Comparison of ENCODE assay signal across 20 cellular contexts in the genomic region with DNA sequence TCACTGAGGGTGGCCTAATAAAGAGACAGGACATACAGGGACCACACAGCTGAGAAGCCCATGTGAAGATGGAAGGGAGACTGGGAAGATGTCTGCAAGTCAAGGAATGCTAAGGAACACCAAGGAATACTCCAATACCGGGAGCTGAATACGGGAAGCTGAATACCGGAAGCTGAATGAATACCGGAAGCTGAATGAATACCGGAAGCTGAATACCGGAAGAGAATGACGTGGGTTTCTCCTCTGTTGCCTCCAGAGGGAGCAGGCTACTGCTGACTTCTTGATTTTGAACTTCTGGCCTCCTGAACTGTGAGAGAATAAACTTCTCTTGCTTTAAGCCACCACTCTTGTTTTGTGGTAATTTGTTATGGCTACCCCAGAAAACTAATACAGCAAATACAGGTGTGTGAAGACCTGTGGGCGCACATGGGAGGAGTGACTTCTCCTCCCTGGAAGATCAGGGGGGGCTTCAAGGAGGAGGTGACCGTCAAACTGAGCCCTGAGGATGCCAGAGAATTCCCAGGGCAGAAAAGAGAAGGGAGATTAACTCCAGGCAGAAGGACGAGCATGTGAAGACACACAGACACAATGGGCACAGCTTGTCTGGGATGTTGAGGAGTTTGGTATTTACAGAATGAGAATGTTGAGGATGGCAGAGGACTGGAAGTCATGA.
DNase-seq lines count a peak whose midpoint lies in the region; ATAC-seq and TF ChIP-seq lines count a peak whose summit lies in the region.
"Had no signal": no experiment of that assay in that cellular context is flagged by ENCODE, and none has a peak within 500 bp of the region (broad histone marks: within the 10 kb centered on the region; RNA-seq: fewer than 3 reads in every experiment).

No MANE protein-coding gene starts in this region.

- peak overlapping the region; percentile 56 for H2BK120ac ChIP-seq in IMR-90 (ENCODE audit: low read depth, low read length)

- no peaks in the 10 kb centered on the region for H4K20me1 ChIP-seq in IMR-90 (ENCODE audit: insufficient read depth, low read length)
- H4K20me1 ChIP-seq: BLaER1 had no signal

- DNase-seq in AG10803 (ENCODE audit: low read depth) (peak; percentile 3), IMR-90 (peak; percentile 36), astrocyte of the cerebellum (ENCODE audit: low read depth) (no peak), lower lobe of right lung (no peak), NCI-H1417 (lab: John Stamatoyannopoulos, UW) (no peak), glomerular visceral epithelial cell (ENCODE audit: extremely low spot score) (no peak)
- DNase-seq in stimulated activated CD4-positive, alpha-beta T cell treated with anti-CD3 and anti-CD28 coated beads, Interleukin-2, amount 100 ng/mL, for 24 hours: no peak
- DNase-seq: activated CD8-positive, alpha-beta memory T cell treated with anti-CD3 and anti-CD28 coated beads for 24 hours; GOT3; NCI-H1092; NCI-H2171 treated with DMSO at 0.1 percent for 48 hours; stimulated activated CD4-positive, alpha-beta T cell treated with anti-CD3 and anti-CD28 coated beads, Interleukin-1b, Interleukin-23, amount 100 ng/mL, for 48 hours; upper lobe of right lung had no signal

- WGBS in IMR-90 (ENCODE audit: extremely low coverage in 2 of 2, insufficient read length in 1 of 2), 2 experiments: 82% methylated on average over 5 of the region's 10 CpGs; no CpG with 5 or more reads in 1 of the 2 experiments

- in situ Hi-C loops in IMR-90 (cut with MboI; ENCODE audit: low sequenced_read_pairs) (no loop called here), astrocyte of the cerebellum (cut with HindIII; ENCODE audit: low sequenced_read_pairs) (no loop called here)

- H2AK9ac ChIP-seq in IMR-90 (replicated peaks; ENCODE audit: low read depth, low read length, poor library complexity): no peak overlapping the region

- no peak overlapping the region for H2AFZ ChIP-seq in IMR-90 (replicated peaks; ENCODE audit: low read length, poor library complexity)

- no TSS peak for BruUV-seq in IMR-90 (replicated peaks; lab: Mats Ljungman, UMichigan)

- TF ChIP-seq POLR2A in IMR-90 (IDR thresholded peaks at IDR 0.05; ENCODE audit: low read depth, low read length): no peak

- peak overlapping the region; percentile 17; the same call in 1 of the 2 replicates for H3K18ac ChIP-seq in IMR-90 (ENCODE audit: low read depth, low read length)

- H3K23ac ChIP-seq in IMR-90 (ENCODE audit: low read depth, low read length): peak overlapping the region; percentile 39; the same call in 1 of the 2 replicates

- H3K4me2 ChIP-seq in IMR-90 (ENCODE audit: low read depth, low read length): no peak overlapping the region
- H3K4me2 ChIP-seq: BLaER1 had no signal

- no peak overlapping the region for H3K9ac ChIP-seq in IMR-90 (ENCODE audit: low read depth, low read length)
- H3K9ac ChIP-seq: BLaER1 had no signal

- 0 out of 4 replicates have a peak, but pooled peaks cover 0 to 7% of the 10 kb centered on the region in 2 experiments for H3K79me1 ChIP-seq in IMR-90 (ENCODE audit: low read depth in 1 of 2, low read length in 2 of 2)

- peak overlapping the region; percentile 73 for H4K5ac ChIP-seq in IMR-90 (ENCODE audit: low read depth, low read length)

- no peak overlapping the region for H3K56ac ChIP-seq in IMR-90 (ENCODE audit: extremely low read depth, insufficient read depth, low read length)

- H2BK20ac ChIP-seq in IMR-90 (ENCODE audit: low read depth, low read length): peak overlapping the region; percentile 85; the same call in 1 of the 2 replicates

- H3K9me3 ChIP-seq in IMR-90 (ENCODE audit: control insufficient read depth, insufficient read depth, low read length) (no peaks in the 10 kb centered on the region), lower lobe of right lung (no peaks in the 10 kb centered on the region)
- H3K9me3 ChIP-seq: ascending aorta, upper lobe of right lung had no signal

- peak overlapping the region; percentile 72 for H3K4ac ChIP-seq in IMR-90 (ENCODE audit: low read depth, low read length)

- TF ChIP-seq CTCF in AG10803 (conservative IDR thresholded peaks at IDR 0.05; ENCODE audit: low read length) (peak; percentile 27; the same call in 1 of the 2 replicates), IMR-90 (conservative IDR thresholded peaks at IDR 0.05; ENCODE audit: low read depth, low read length) (peak; percentile 41), astrocyte of the cerebellum (IDR thresholded peaks at IDR 0.05; ENCODE audit: low read depth, low read length, missing control alignments) (peak; percentile 11), lower lobe of right lung (IDR thresholded peaks at IDR 0.05) (peak; percentile 10)

- H2BK5ac ChIP-seq in IMR-90 (ENCODE audit: low read depth, low read length, poor library complexity, severe bottlenecking): no peak overlapping the region

- H2AK5ac ChIP-seq in IMR-90 (ENCODE audit: low read depth, low read length): peak overlapping the region; percentile 91; the same call in 1 of the 2 replicates

- POLR2A ChIA-PET in IMR-90 (lab: Charles Lee; ENCODE audit: unreplicated experiment): interaction anchor here (0.6 kb wide), 1 partner anchor 351 kb away, joined by 4 read pairs; no protein-coding TSS in a partner anchor

- H3K27me3 ChIP-seq in IMR-90 (ENCODE audit: control insufficient read depth, insufficient read depth, low read length) (no peaks in the 10 kb centered on the region), lower lobe of right lung (ENCODE audit: low read depth) (no peaks in the 10 kb centered on the region)
- H3K27me3 ChIP-seq: ascending aorta, BLaER1, upper lobe of right lung had no signal

- H4K8ac ChIP-seq in IMR-90 (ENCODE audit: low read depth in 2 of 2, low read length in 2 of 2): peak overlapping the region; percentile 52 to 56; a peak in 2 of 4 replicates

- peak overlapping the region; percentile 70 for H4K91ac ChIP-seq in IMR-90 (ENCODE audit: insufficient read depth, low read depth, low read length)

- no peaks in the 10 kb centered on the region for H3K36me3 ChIP-seq in IMR-90 (ENCODE audit: control insufficient read depth, insufficient read depth, low read length)
- no peaks in the 10 kb centered on the region for H3K36me3 ChIP-seq in lower lobe of right lung
- H3K36me3 ChIP-seq: ascending aorta, BLaER1, upper lobe of right lung had no signal

- intact Hi-C loops in IMR-90 (cut with micrococcal nuclease): loop anchor here (10.0 kb wide), 1 partner anchor 346 kb away; no protein-coding TSS in a partner anchor
- intact Hi-C loops in lower lobe of right lung (cut with DNase I): no loop called here

- peak overlapping the region; percentile 74; the same call in 2 of the 3 replicates for H2BK15ac ChIP-seq in IMR-90 (ENCODE audit: low read depth, low read length)

- ATAC-seq in IMR-90 (ENCODE audit: low read depth): no peak
- ATAC-seq in lower lobe of right lung: no peak
- no peak for ATAC-seq in HG03045 (IDR thresholded peaks at IDR 0.05; ENCODE audit: unreplicated experiment)
- ATAC-seq: activated T-helper 17 cell treated with anti-CD3 and anti-CD28 coated beads, Interleukin-2, amount 50 U/mL, for 72 hours; esophagus mucosa; left lobe of liver; upper lobe of right lung had no signal

- CTCF ChIA-PET in IMR-90 (lab: Yijun Ruan, JAX): interaction anchor here (1.2 kb wide), 1 partner anchor 8 kb away, joined by 3 read pairs; no protein-coding TSS in a partner anchor

- H3K4me1 ChIP-seq in IMR-90 (ENCODE audit: control insufficient read depth, insufficient read depth, low read length) (peaks cover 13% of the 10 kb centered on the region), lower lobe of right lung (no peaks in the 10 kb centered on the region)
- H3K4me1 ChIP-seq: ascending aorta, upper lobe of right lung had no signal

- dilution Hi-C loops in IMR-90 (cut with HindIII; ENCODE audit: low sequenced_read_pairs, unreplicated experiment): no loop called here

- peaks cover 7% of the 10 kb centered on the region for H3K9me1 ChIP-seq in IMR-90 (ENCODE audit: insufficient read depth, low read length)

- H3K4me3 ChIP-seq in AG10803 (ENCODE audit: low read length) (no peak overlapping the region), IMR-90 (ENCODE audit: insufficient read depth, low read depth, low read length) (no peak overlapping the region), astrocyte of the cerebellum (ENCODE audit: low read depth, low read length) (no peak overlapping the region), lower lobe of right lung (no peak overlapping the region)
- H3K4me3 ChIP-seq: ascending aorta, BLaER1, coronary artery, upper lobe of right lung had no signal

- TF ChIP-seq RAD21 in IMR-90 (IDR thresholded peaks at IDR 0.05; ENCODE audit: low read length): peak; percentile 36

- peak overlapping the region; percentile 81; the same call in 1 of the 2 replicates for H3K14ac ChIP-seq in IMR-90 (replicated peaks; ENCODE audit: low read depth, low read length)

- H3K27ac ChIP-seq in IMR-90 (ENCODE audit: insufficient read depth, low read length): no peak overlapping the region
- H3K27ac ChIP-seq in lower lobe of right lung: no peak overlapping the region
- H3K27ac ChIP-seq: ascending aorta, BLaER1, coronary artery, upper lobe of right lung had no signal

TF ChIP-seq in IMR-90, 13 proteins besides CTCF, POLR2A, EP300 and RAD21:
- TF ChIP-seq SMC3 (IDR thresholded peaks at IDR 0.05; ENCODE audit: low read depth, low read length) (peak; percentile 27; the same call in 1 of the 2 replicates), MAZ (IDR thresholded peaks at IDR 0.05; ENCODE audit: borderline replicate concordance, low read depth, low read length) (no peak)

Comparison
In these comparisons a context has a peak if more than half of its experiments do, and no peak if none do; other contexts are left out.
1. DNase-seq: peak in AG10803 (single experiment) and IMR-90 (single experiment); none in astrocyte of the cerebellum (single experiment), lower lobe of right lung (single experiment), stimulated activated CD4-positive, alpha-beta T cell treated with anti-CD3 and anti-CD28 coated beads, Interleukin-2, amount 100 ng/mL, for 24 hours (0 of 2), NCI-H1417 (0 of 3) and glomerular visceral epithelial cell (single experiment).
2. Peak in every context shown above with its lines, with median percentiles within 50 percentile points of each other: CTCF ChIP-seq.